In the genomic region with DNA sequence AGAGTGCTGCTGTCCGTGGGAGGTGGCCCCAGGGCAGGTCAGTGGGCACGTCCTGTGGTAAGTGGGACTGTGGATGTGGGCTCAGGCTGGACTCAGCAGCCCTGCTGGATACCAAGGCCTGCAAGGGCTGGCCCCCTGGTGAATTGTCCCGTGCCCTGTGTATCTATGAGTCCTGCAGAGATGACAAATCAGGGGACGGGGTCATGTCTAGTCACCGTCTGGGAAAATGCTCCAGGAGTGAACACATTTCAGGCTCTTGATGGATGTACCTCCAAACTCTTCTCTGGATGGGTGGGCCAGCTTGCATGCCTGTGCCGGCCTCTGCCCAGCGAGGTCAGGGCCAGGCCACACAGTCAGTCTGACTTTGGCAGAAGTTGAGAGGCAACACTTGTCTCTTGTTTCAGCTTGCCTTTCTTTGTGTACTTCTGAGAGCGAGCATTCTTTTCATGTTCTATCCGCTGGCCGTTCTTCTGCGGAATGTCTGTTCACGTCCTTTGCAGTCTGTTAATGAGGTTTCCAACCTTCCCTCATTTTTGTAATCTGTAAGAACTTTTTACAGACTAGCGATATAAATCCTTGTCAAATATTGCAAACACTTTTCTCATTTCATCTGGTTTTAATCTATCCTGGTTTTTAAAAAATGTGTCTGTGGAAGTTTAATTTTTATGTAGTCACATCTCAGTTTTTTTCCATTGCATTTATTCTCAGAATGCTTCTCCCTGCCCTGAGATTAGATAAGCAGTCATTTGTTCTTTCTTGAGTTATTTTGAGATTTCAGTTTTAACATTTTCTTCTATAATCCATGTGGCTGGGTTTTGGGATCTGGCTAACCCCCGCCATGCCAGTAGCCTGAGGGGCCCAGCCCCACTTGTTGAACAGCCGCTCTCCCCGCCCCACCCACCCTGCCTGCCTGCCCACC, we compare ENCODE assay signal across 13 cellular contexts. TPM values are rescaled to one million over a fixed set of nuclear protein-coding genes. Genes with fewer than 3 reads are reported as not detected.
DNase-seq lines count a peak whose midpoint lies in the region; ATAC-seq and TF ChIP-seq lines count a peak whose summit lies in the region.
"Had no signal": no experiment of that assay in that cellular context is flagged by ENCODE, and none has a peak within 500 bp of the region (broad histone marks: within the 10 kb centered on the region; RNA-seq: fewer than 3 reads in every experiment).

No MANE protein-coding gene starts in this region.

- peaks cover 76% of the 10 kb centered on the region for H3K36me3 ChIP-seq in left ventricle myocardium inferior
- H3K36me3 ChIP-seq in skeletal muscle tissue (ENCODE audit: control insufficient read depth in 3 of 3, insufficient read depth in 3 of 3, low read length in 3 of 3), result peaks cover 73 to 80% (median 78%) of the 10 kb centered on the region in 3 donors

- H3K9me3 ChIP-seq in left ventricle myocardium inferior (replicated peaks) (no peaks in the 10 kb centered on the region), skeletal muscle tissue (ENCODE audit: control insufficient read depth in 3 of 3, low read length in 3 of 3) (no peaks in the 10 kb centered on the region)

- intact Hi-C loops in left ventricle myocardium inferior (cut with micrococcal nuclease), result no loop called here

- H3K27ac ChIP-seq in left ventricle myocardium inferior (replicated peaks), result peak overlapping the region; percentile 85
- peak overlapping the region; percentile 10 for H3K27ac ChIP-seq in skeletal muscle tissue (ENCODE audit: low read depth, low read length)

- no peak for ATAC-seq in GM19328 (IDR thresholded peaks at IDR 0.05; ENCODE audit: unreplicated experiment)
- no peak for ATAC-seq in GM19463 (IDR thresholded peaks at IDR 0.05; ENCODE audit: unreplicated experiment)
- ATAC-seq: T-helper 17 cell had no signal

- TF ChIP-seq CTCF in HFF-Myc (IDR thresholded peaks at IDR 0.05; ENCODE audit: low read depth, low read length, missing control alignments) (no peak), choroid plexus epithelial cell (conservative IDR thresholded peaks at IDR 0.05; ENCODE audit: low read depth, low read length) (no peak), left ventricle myocardium inferior (IDR thresholded peaks at IDR 0.05; ENCODE audit: borderline replicate concordance) (no peak)

- H3K4me3 ChIP-seq in HFF-Myc (replicated peaks; ENCODE audit: low read depth, low read length), result no peak overlapping the region
- H3K4me3 ChIP-seq in choroid plexus epithelial cell (ENCODE audit: low read depth, low read length), result no peak overlapping the region
- no peak overlapping the region for H3K4me3 ChIP-seq in left ventricle myocardium inferior
- no peak overlapping the region for H3K4me3 ChIP-seq in skeletal muscle tissue (ENCODE audit: low read length in 3 of 3)

- DNase-seq in HFF-Myc (ENCODE audit: extremely low read depth, low read depth) (peak; percentile 66), choroid plexus epithelial cell (ENCODE audit: low read depth) (peak; percentile 63), left ventricle myocardium inferior (no peak), NCI-H524 (lab: John Stamatoyannopoulos, UW) (no peak)
- DNase-seq in activated CD8-positive, alpha-beta memory T cell treated with anti-CD3 and anti-CD28 coated beads for 24 hours, result no peak
- DNase-seq: H7, islet precursor cell, small intestine, T-helper 17 cell had no signal

- H3K27me3 ChIP-seq in left ventricle myocardium inferior (ENCODE audit: low read depth), result no peaks in the 10 kb centered on the region
- H3K27me3 ChIP-seq in skeletal muscle tissue (ENCODE audit: control insufficient read depth in 3 of 3, insufficient read depth in 3 of 3, low read length in 3 of 3), result no peaks in the 10 kb centered on the region

- H3K9ac ChIP-seq in skeletal muscle tissue (ENCODE audit: low read depth in 1 of 3, low read length in 3 of 3), result peak overlapping the region in 2 of 3 donors; percentile 45 to 54

- peaks cover 50% of the 10 kb centered on the region for H3K4me1 ChIP-seq in left ventricle myocardium inferior
- H3K4me1 ChIP-seq in skeletal muscle tissue (ENCODE audit: control insufficient read depth in 3 of 3, insufficient read depth in 3 of 3, low read length in 3 of 3), result peaks cover 15 to 27% (median 25%) of the 10 kb centered on the region in 3 donors

RNA-seq across cellular contexts. Expression of gene STAB1, which starts 11.3 kb away (rescaled TPM):
- total RNA-seq in left ventricle myocardium inferior (67.2 TPM), skeletal muscle tissue (67.3 TPM)
- total RNA-seq: Daoy had no signal

RNA-seq across cellular contexts. Expression of gene NISCH, which starts 28.4 kb away (rescaled TPM):
- total RNA-seq in left ventricle myocardium inferior (44.3 TPM), skeletal muscle tissue (43.3 TPM)

RNA-seq across cellular contexts. Expression of gene TNNC1, which starts 30.0 kb away (rescaled TPM):
- total RNA-seq in left ventricle myocardium inferior, result 8,962 TPM
- 461 TPM for total RNA-seq in skeletal muscle tissue
- total RNA-seq: Daoy had no signal

RNA-seq across cellular contexts. Expression of gene SEMA3G, which starts 38.9 kb away (rescaled TPM):
- total RNA-seq in left ventricle myocardium inferior, result 9.2 TPM
- 4.7 TPM for total RNA-seq in skeletal muscle tissue

RNA-seq across cellular contexts. Expression of gene NT5DC2, which starts 49.8 kb away (rescaled TPM):
- 69.3 TPM for total RNA-seq in left ventricle myocardium inferior
- 20.9 TPM for total RNA-seq in skeletal muscle tissue

Comparison
In these comparisons a context has a peak if more than half of its experiments do, and no peak if none do; other contexts are left out.
1. DNase-seq: peak in HFF-Myc (single experiment) and choroid plexus epithelial cell (single experiment); none in left ventricle myocardium inferior (single experiment), activated CD8-positive, alpha-beta memory T cell treated with anti-CD3 and anti-CD28 coated beads for 24 hours (single experiment) and NCI-H524 (0 of 2).
2. RNA of gene TNNC1, which starts 30.0 kb away (total RNA-seq): 8,962 TPM in left ventricle myocardium inferior (single experiment); 461 TPM in skeletal muscle tissue (single experiment); every median in the first group is over 10 times any median in the second.